Comparison of ENCODE assay signal across 4 cellular contexts in the genomic region with DNA sequence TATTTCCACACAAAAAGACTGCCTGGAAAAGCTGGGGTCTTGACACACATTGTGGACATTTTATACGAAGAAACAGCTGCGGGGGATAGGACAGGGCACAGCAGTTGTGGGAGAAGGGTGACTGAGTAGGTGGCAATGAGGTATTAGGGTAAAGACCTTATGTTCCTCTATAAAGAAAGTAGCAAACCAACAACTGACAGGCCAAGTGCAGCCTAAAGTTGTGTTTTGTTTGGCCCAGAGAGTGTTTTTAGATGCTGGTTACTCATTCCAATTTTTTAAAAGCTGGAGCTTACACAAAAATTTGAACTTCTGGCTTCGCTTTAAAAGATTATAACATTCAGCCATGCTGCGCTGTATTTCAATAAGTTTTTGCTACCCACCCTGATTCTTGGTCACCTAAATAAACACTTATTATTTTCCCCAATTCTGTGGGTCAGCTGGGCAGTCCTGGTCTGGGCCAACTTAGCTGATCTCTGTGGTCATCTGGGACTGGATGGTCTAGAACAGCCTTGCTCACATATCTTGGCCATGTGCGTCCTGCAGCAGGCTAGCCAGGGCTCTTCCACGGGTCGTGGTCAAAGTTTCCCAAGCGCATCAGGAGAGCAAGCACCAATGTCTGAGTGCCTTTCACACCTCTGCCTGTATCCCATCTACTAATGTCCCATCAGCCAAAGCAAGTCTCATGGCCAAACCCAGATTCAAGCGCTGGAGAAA. TPM values are rescaled to one million over a fixed set of nuclear protein-coding genes. Genes with fewer than 3 reads are reported as not detected.
"Had no signal": no experiment of that assay in that cellular context is flagged by ENCODE, and none has a peak within 500 bp of the region (broad histone marks: within the 10 kb centered on the region; RNA-seq: fewer than 3 reads in every experiment).

No MANE protein-coding gene starts in this region.

RNA-seq across cellular contexts. Expression of a gene that starts 51.8 kb away (rescaled TPM):
- total RNA-seq: GM23248, GM23338, H1, H4 had no signal
